Comparison of ENCODE assay signal across 1 cellular context in genomic region chr1:40841602-40842001, GRCh38.
TF ChIP-seq lines count a peak whose summit lies in the region.

No MANE protein-coding gene starts in this region.

TF ChIP-seq in endothelial cell of umbilical vein, 7 proteins besides CTCF, POLR2A, EP300 and RAD21:
- TF ChIP-seq FOS (IDR thresholded peaks at IDR 0.05; ENCODE audit: borderline replicate concordance, insufficient read depth, low read length) (peak; percentile 14), JUN (IDR thresholded peaks at IDR 0.05; ENCODE audit: borderline replicate concordance, insufficient read depth, insufficient read length, low read depth) (no peak), POLR2AphosphoS5 (IDR thresholded peaks at IDR 0.05; ENCODE audit: insufficient read depth, low read depth, low read length) (peak; percentile 58), EZH2 (IDR thresholded peaks at IDR 0.05; ENCODE audit: borderline replicate concordance, low read depth, low read length, severe bottlenecking) (no peak), GATA2 (IDR thresholded peaks at IDR 0.05; ENCODE audit: insufficient read depth, insufficient read length, low read depth, low read length) (peak; percentile 77), MYC (IDR thresholded peaks at IDR 0.05; ENCODE audit: low read depth, low read length) (no peak)
- TF ChIP-seq, protein P1, sequence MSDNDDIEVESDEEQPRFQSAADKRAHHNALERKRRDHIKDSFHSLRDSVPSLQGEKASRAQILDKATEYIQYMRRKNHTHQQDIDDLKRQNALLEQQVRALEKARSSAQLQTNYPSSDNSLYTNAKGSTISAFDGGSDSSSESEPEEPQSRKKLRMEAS (IDR thresholded peaks at IDR 0.05; ENCODE audit: insufficient read depth, insufficient read length) = no peak
TF ChIP-seq in endothelial cell of umbilical vein: peak in this region for 3.
